Comparison of ENCODE assay signal across 28 cellular contexts in genomic region chr10:61323757-61324156, GRCh38.
"Had no signal": no experiment of that assay in that cellular context is flagged by ENCODE, and none has a peak within 500 bp of the region (broad histone marks: within the 10 kb centered on the region; RNA-seq: fewer than 3 reads in every experiment).

No MANE protein-coding gene starts in this region.

- H3K4me1 Mint-ChIP-seq: endodermal cell had no signal

- H3K4me3 ChIP-seq: colonic mucosa, coronary artery, dorsolateral prefrontal cortex, esophagus muscularis mucosa, esophagus squamous epithelium, gastrocnemius medialis, gastroesophageal sphincter, heart left ventricle, heart right ventricle had no signal

- H3K27ac Mint-ChIP-seq: dendritic cell treated with granulocyte-macrophage colony-stimulating factor and Interleukin-4, amounts not matched to agents 40 ng/mL and 50 ng/mL, for 4 days; effector memory CD8-positive, alpha-beta T cell; endodermal cell had no signal

- H3K4me1 ChIP-seq: colonic mucosa, esophagus muscularis mucosa, esophagus squamous epithelium, foreskin keratinocyte, gastrocnemius medialis, heart left ventricle, heart right ventricle had no signal

- H3K36me3 ChIP-seq: colonic mucosa, esophagus muscularis mucosa, esophagus squamous epithelium, gastrocnemius medialis, gastroesophageal sphincter, heart left ventricle, heart right ventricle had no signal

- FAIRE-seq: endometrium, endothelial cell of umbilical vein, frontal cortex had no signal

- ATAC-seq: effector memory CD8-positive, alpha-beta T cell; esophagus mucosa; foreskin keratinocyte; gastrocnemius medialis; gastroesophageal sphincter; heart left ventricle; heart right ventricle had no signal

- H3K27me3 Mint-ChIP-seq: dendritic cell treated with granulocyte-macrophage colony-stimulating factor and Interleukin-4, amounts not matched to agents 40 ng/mL and 50 ng/mL, for 4 days had no signal

- H3K9me3 ChIP-seq: colonic mucosa, esophagus muscularis mucosa, esophagus squamous epithelium, gastrocnemius medialis, gastroesophageal sphincter had no signal

- H3K27me3 ChIP-seq: colonic mucosa, dorsolateral prefrontal cortex, esophagus muscularis mucosa, esophagus squamous epithelium, gastrocnemius medialis, gastroesophageal sphincter had no signal

- DNase-seq: colonic mucosa; cortex of kidney; dermis blood vessel endothelial cell; dorsolateral prefrontal cortex; effector CD4-positive, alpha-beta T cell; effector CD8-positive, alpha-beta T cell; effector memory CD4-positive, alpha-beta T cell; effector memory CD8-positive, alpha-beta T cell; endodermal cell; erythroblast; esophagus squamous epithelium; foreskin fibroblast; foreskin keratinocyte; foreskin melanocyte; gastrocnemius medialis; glutamatergic neuron; head of caudate nucleus; heart left ventricle; heart right ventricle had no signal

- H3K27ac ChIP-seq: colonic mucosa, coronary artery, dorsolateral prefrontal cortex, epithelial cell of prostate, esophagus muscularis mucosa, esophagus squamous epithelium, foreskin keratinocyte, gastrocnemius medialis, gastroesophageal sphincter, heart left ventricle, heart right ventricle had no signal

- H3K4me3 Mint-ChIP-seq: dendritic cell treated with granulocyte-macrophage colony-stimulating factor and Interleukin-4, amounts not matched to agents 40 ng/mL and 50 ng/mL, for 4 days; effector memory CD8-positive, alpha-beta T cell; endodermal cell had no signal
